In genomic region chr12:6533653-6534157, GRCh38 we compare ENCODE assay signal across 8 cellular contexts. TPM values are rescaled to one million over a fixed set of nuclear protein-coding genes. Genes with fewer than 3 reads are reported as not detected.
DNase-seq lines count a peak whose midpoint lies in the region; ATAC-seq, FAIRE-seq and TF ChIP-seq lines count a peak whose summit lies in the region.

No MANE protein-coding gene starts in this region.

- TF ChIP-seq POLR2A in GM12892 (IDR thresholded peaks at IDR 0.05; ENCODE audit: low read depth, low read length) (no peak), gastrocnemius medialis (IDR thresholded peaks at IDR 0.05) (no peak)

- H3K4me3 ChIP-seq in ACC112 (ENCODE audit: low read depth, low read length) (peak overlapping the region; percentile 83), brain microvascular endothelial cell (ENCODE audit: low read depth, low read length) (peak overlapping the region; percentile 99), iPS-20b (ENCODE audit: low read length) (peak overlapping the region; percentile 95), gastrocnemius medialis (peak overlapping the region; percentile 75 to 87 (median 76))

- FAIRE-seq in GM12892 (lab: Jason Lieb, UNC), result peak; percentile 65

- H3K4me1 ChIP-seq in ACC112 (ENCODE audit: control insufficient read depth, insufficient read depth, low read length, unreplicated experiment) (peaks cover 14% of the 10 kb centered on the region), iPS-20b (ENCODE audit: insufficient read depth, low read length) (peaks cover 15% of the 10 kb centered on the region), gastrocnemius medialis (peaks cover 35 to 47% of the 10 kb centered on the region in 2 donors)

- TF ChIP-seq CTCF in brain microvascular endothelial cell (IDR thresholded peaks at IDR 0.05; ENCODE audit: low read depth, low read length, missing control alignments), result no peak
- no peak for TF ChIP-seq CTCF in gastrocnemius medialis (IDR thresholded peaks at IDR 0.05 in 4 of 5, conservative IDR thresholded peaks at IDR 0.05 in 1 of 5)

- H3K9ac ChIP-seq in iPS-20b (ENCODE audit: low read depth, low read length), result peak overlapping the region; percentile 99

- DNase-seq in GM12892 (ENCODE audit: insufficient read length), result peak; percentile 71
- peak; percentile 89 for DNase-seq in NCI-H1092 (lab: John Stamatoyannopoulos, UW)
- DNase-seq in SIG-M5 treated with dmso at 0.1 percent for 504 hours (lab: John Stamatoyannopoulos, UW; ENCODE audit: unreplicated experiment), result peak; percentile 93
- no peak for DNase-seq in brain microvascular endothelial cell
- DNase-seq in gastrocnemius medialis, result peak in 1 of 2 donors; percentile 72

- peaks cover 35% of the 10 kb centered on the region for H3K79me2 ChIP-seq in ACC112 (ENCODE audit: control insufficient read depth, insufficient read depth, low read length, unreplicated experiment)

- intact Hi-C loops in gastrocnemius medialis (cut with DNase I; ENCODE audit: low total_unique reads), result loop anchor here (1.0 to 5.0 kb wide), 4 partner anchors 40 to 211 kb away; partner anchors contain the start of genes CHD4 and MRPL51

- ATAC-seq in HG02798 (IDR thresholded peaks at IDR 0.05; ENCODE audit: poor library complexity, unreplicated experiment) (peak; percentile 43), gastrocnemius medialis (peak; percentile 28 to 32)

- H3K9me3 ChIP-seq in iPS-20b (ENCODE audit: insufficient read depth, low read depth, low read length), result no peaks in the 10 kb centered on the region
- H3K9me3 ChIP-seq in gastrocnemius medialis, result no peaks in the 10 kb centered on the region

- H3K27me3 ChIP-seq in ACC112 (ENCODE audit: insufficient read depth, low read length) (no peaks in the 10 kb centered on the region), brain microvascular endothelial cell (replicated peaks) (no peaks in the 10 kb centered on the region), iPS-20b (ENCODE audit: insufficient read depth, low read length) (no peaks in the 10 kb centered on the region), gastrocnemius medialis (no peaks in the 10 kb centered on the region)

- H3K36me3 ChIP-seq in ACC112 (ENCODE audit: insufficient read depth, low read length), result peaks cover 41% of the 10 kb centered on the region
- H3K36me3 ChIP-seq in brain microvascular endothelial cell (replicated peaks), result peaks cover 55% of the 10 kb centered on the region
- H3K36me3 ChIP-seq in iPS-20b (ENCODE audit: insufficient read depth, low read depth, low read length), result peaks cover 77% of the 10 kb centered on the region
- H3K36me3 ChIP-seq in gastrocnemius medialis, result peaks cover 0 to 54% of the 10 kb centered on the region in 2 donors

- H3K27ac ChIP-seq in ACC112 (ENCODE audit: low read depth, low read length) (peak overlapping the region; percentile 97), brain microvascular endothelial cell (peak overlapping the region; percentile 92), iPS-20b (ENCODE audit: low read length) (peak overlapping the region; percentile 91), gastrocnemius medialis (peak overlapping the region; percentile 91 to 97 (median 96))

- in situ Hi-C loops in brain microvascular endothelial cell (cut with HindIII; ENCODE audit: low pct_ligation_motif_present, low sequenced_read_pairs) (no loop called here), gastrocnemius medialis (cut with MboI; ENCODE audit: low sequenced_read_pairs in 4 of 4) (loop anchor here in 2 of 4 donors (5.0 to 25.0 kb wide), 3 partner anchors 41 to 121 kb away; partner anchors contain the start of genes MRPL51 (in 1 of the 2) and NCAPD2 (in 1 of the 2))

- no peak overlapping the region for H2AFZ ChIP-seq in ACC112 (ENCODE audit: low read length, unreplicated experiment)

RNA-seq across cellular contexts. Expression of gene GAPDH, which starts 0.6 kb away (rescaled TPM):
- polyA plus RNA-seq in GM12892 (2012; ENCODE audit: missing spikeins), result 6,742 TPM
- total RNA-seq in gastrocnemius medialis, result over 10,000 TPM; 11,241 to 15,891 (median 13,472) TPM

RNA-seq across cellular contexts. Expression of gene IFFO1, which starts 22.1 kb away (rescaled TPM):
- 6.2 TPM for polyA plus RNA-seq in GM12892 (2012; ENCODE audit: missing spikeins)
- 10 to 100 TPM in 1 of 4 donors, 1 to 10 TPM in 3; 6.8 to 10.5 (median 8.3) TPM for total RNA-seq in gastrocnemius medialis

RNA-seq across cellular contexts. Expression of gene NOP2, which starts 34.4 kb away (rescaled TPM):
- 60.0 TPM for polyA plus RNA-seq in GM12892 (2012; ENCODE audit: missing spikeins)
- total RNA-seq in gastrocnemius medialis, result 10 to 100 TPM; 25.7 to 63.3 (median 45.3) TPM

RNA-seq across cellular contexts. Expression of gene NCAPD2, which starts 39.8 kb away (rescaled TPM):
- 46.3 TPM for polyA plus RNA-seq in GM12892 (2012; ENCODE audit: missing spikeins)
- 100 to 1,000 TPM in 1 of 4 donors, 10 to 100 TPM in 3; 12.3 to 250 (median 13.3) TPM for total RNA-seq in gastrocnemius medialis

RNA-seq across cellular contexts. Expression of gene MRPL51, which starts 40.6 kb away (rescaled TPM):
- 194 TPM for polyA plus RNA-seq in GM12892 (2012; ENCODE audit: missing spikeins)
- total RNA-seq in gastrocnemius medialis, result 100 to 1,000 TPM in 3 of 4 donors, 10 to 100 TPM in 1; 76.6 to 147 (median 124) TPM
